ENCODE assay signal across 1 cellular context in genomic region chr1:42958488-42959317, GRCh38.
TF ChIP-seq lines count a peak whose summit lies in the region.

SLC2A1 (minus strand) TSS chr1:42958868; CDS start chr1:42958651, 217 bp downstream.

TF ChIP-seq in K562, 482 proteins besides CTCF, POLR2A, EP300 and RAD21 (continued from another document and continues in another):
- TF ChIP-seq HDAC2 (IDR thresholded peaks at IDR 0.05), result peak; percentile 48; the same call in 1 of the 2 replicates
- TF ChIP-seq ARID4B (CRISPR knock-in tag; IDR thresholded peaks at IDR 0.05), result peak; percentile 66; the same call in 1 of the 2 replicates
- no peak for TF ChIP-seq HEY1 (CRISPR knock-in tag; IDR thresholded peaks at IDR 0.05; ENCODE audit: borderline replicate concordance)
- peak; percentile 85 for TF ChIP-seq NKRF (IDR thresholded peaks at IDR 0.05; ENCODE audit: borderline replicate concordance)
- TF ChIP-seq UBTF (IDR thresholded peaks at IDR 0.05; ENCODE audit: borderline replicate concordance in 1 of 2, low read depth in 2 of 2, low read length in 2 of 2), result peak in 1 of 2 experiments; percentile 55; a peak in 3 of 4 replicates
- no peak for TF ChIP-seq ATF1 (CRISPR knock-in tag; IDR thresholded peaks at IDR 0.05)
- peak; percentile 77 for TF ChIP-seq ATF1 (tag; IDR thresholded peaks at IDR 0.05)
- peak; percentile 5; the same call in 1 of the 2 replicates for TF ChIP-seq KLF6 (CRISPR knock-in tag; IDR thresholded peaks at IDR 0.05; ENCODE audit: borderline replicate concordance)
- TF ChIP-seq GABPB1 (CRISPR knock-in tag; IDR thresholded peaks at IDR 0.05), result peak; percentile 78
- 0 out of 2 replicates have a peak, but pooled peaks have one; percentile 18 for TF ChIP-seq ZC3H4 (CRISPR knock-in tag; IDR thresholded peaks at IDR 0.05; ENCODE audit: borderline replicate concordance)
- peak; percentile 96 for TF ChIP-seq VEZF1 (CRISPR knock-in tag; IDR thresholded peaks at IDR 0.05)
- peak; percentile 88; the same call in 1 of the 2 replicates for TF ChIP-seq E2F5 (CRISPR knock-in tag; IDR thresholded peaks at IDR 0.05)
- peak; percentile 58; the same call in 1 of the 2 replicates for TF ChIP-seq ZBTB17 (CRISPR knock-in tag; IDR thresholded peaks at IDR 0.05)
- peak; percentile 51; the same call in 1 of the 2 replicates for TF ChIP-seq DMBX1 (CRISPR knock-in tag; IDR thresholded peaks at IDR 0.05; ENCODE audit: borderline replicate concordance)
- TF ChIP-seq HMG20B (CRISPR knock-in tag; IDR thresholded peaks at IDR 0.05), result no peak
- TF ChIP-seq ETS1 (conservative IDR thresholded peaks at IDR 0.05; ENCODE audit: control insufficient read depth, low read depth, low read length), result peak; percentile 28
- TF ChIP-seq DACH1 (IDR thresholded peaks at IDR 0.05; ENCODE audit: partially characterized antibody), result peak; percentile 14
- 0 out of 2 replicates have a peak, but pooled peaks have one; percentile 13 for TF ChIP-seq KLF13 (tag; IDR thresholded peaks at IDR 0.05; ENCODE audit: borderline replicate concordance, low read depth)
- TF ChIP-seq LARP7 (IDR thresholded peaks at IDR 0.05), result no peak
- no peak for TF ChIP-seq ZNF764 (CRISPR knock-in tag; IDR thresholded peaks at IDR 0.05; ENCODE audit: low read depth)
- TF ChIP-seq SAP30 (IDR thresholded peaks at IDR 0.05; ENCODE audit: borderline replicate concordance, insufficient read depth, low read depth, low read length, poor library complexity, severe bottlenecking), result peak; percentile 94
- no peak for TF ChIP-seq ASH1L (IDR thresholded peaks at IDR 0.05; ENCODE audit: borderline replicate concordance, low read depth, partially characterized antibody)
- 0 out of 2 replicates have a peak, but pooled peaks have one; percentile 21 for TF ChIP-seq ZNF695 (CRISPR knock-in tag; IDR thresholded peaks at IDR 0.05)
- no peak for TF ChIP-seq ID3 (CRISPR knock-in tag; IDR thresholded peaks at IDR 0.05)
- peak; percentile 82; the same call in 1 of the 2 replicates for TF ChIP-seq ID3 (tag; IDR thresholded peaks at IDR 0.05)
- no peak for TF ChIP-seq ZNF354B (CRISPR knock-in tag; IDR thresholded peaks at IDR 0.05)
- TF ChIP-seq ZNF644 (tag; IDR thresholded peaks at IDR 0.05; ENCODE audit: low read depth), result no peak
- TF ChIP-seq NR0B1 (IDR thresholded peaks at IDR 0.05; ENCODE audit: partially characterized antibody), result no peak
- 0 out of 2 replicates have a peak, but pooled peaks have one; percentile 30 for TF ChIP-seq RBM15 (IDR thresholded peaks at IDR 0.05; ENCODE audit: insufficient read depth, low read length)
- TF ChIP-seq NCOA2 (IDR thresholded peaks at IDR 0.05; ENCODE audit: partially characterized antibody in 2 of 2), result no peak
- TF ChIP-seq HNRNPL (IDR thresholded peaks at IDR 0.05; ENCODE audit: low read depth, low read length), result peak; percentile 34; the same call in 1 of the 2 replicates
- TF ChIP-seq KDM1A (IDR thresholded peaks at IDR 0.05), result peak; percentile 58 to 72; a peak in 3 of 4 replicates
- peak; percentile 39 for TF ChIP-seq BRD9 (IDR thresholded peaks at IDR 0.05; ENCODE audit: low read depth, partially characterized antibody)
- TF ChIP-seq TFE3 (CRISPR knock-in tag; IDR thresholded peaks at IDR 0.05), result no peak
- TF ChIP-seq MAX (CRISPR knock-in tag; IDR thresholded peaks at IDR 0.05), result peak; percentile 51
- TF ChIP-seq C11orf30 (IDR thresholded peaks at IDR 0.05; ENCODE audit: low read depth), result no peak
- no peak for TF ChIP-seq NCOA4 (IDR thresholded peaks at IDR 0.05; ENCODE audit: partially characterized antibody)
- no peak for TF ChIP-seq ZNF174 (CRISPR knock-in tag; IDR thresholded peaks at IDR 0.05)
- no peak for TF ChIP-seq ZBTB2 (IDR thresholded peaks at IDR 0.05)
- no peak for TF ChIP-seq ZNF316 (IDR thresholded peaks at IDR 0.05)
- peak; percentile 82 for TF ChIP-seq CEBPG (CRISPR knock-in tag; IDR thresholded peaks at IDR 0.05)
- no peak for TF ChIP-seq CEBPG (tag; conservative IDR thresholded peaks at IDR 0.05 in 1 of 2, IDR thresholded peaks at IDR 0.05 in 1 of 2)
- no peak for TF ChIP-seq SLC30A9 (CRISPR knock-in tag; IDR thresholded peaks at IDR 0.05)
- TF ChIP-seq ZFP36 (IDR thresholded peaks at IDR 0.05; ENCODE audit: low read depth, low read length, partially characterized antibody), result peak; percentile 96
- TF ChIP-seq PCBP1 (IDR thresholded peaks at IDR 0.05; ENCODE audit: low read depth, low read length, poor library complexity, severe bottlenecking), result peak; percentile 51
- TF ChIP-seq EHMT2 (IDR thresholded peaks at IDR 0.05), result no peak
- TF ChIP-seq NR2C2 (CRISPR knock-in tag; IDR thresholded peaks at IDR 0.05), result peak; percentile 67
- peak; percentile 70 for TF ChIP-seq NR2C2 (tag; IDR thresholded peaks at IDR 0.05)
